ENCODE assay signal across 1 cellular context in the genomic region with DNA sequence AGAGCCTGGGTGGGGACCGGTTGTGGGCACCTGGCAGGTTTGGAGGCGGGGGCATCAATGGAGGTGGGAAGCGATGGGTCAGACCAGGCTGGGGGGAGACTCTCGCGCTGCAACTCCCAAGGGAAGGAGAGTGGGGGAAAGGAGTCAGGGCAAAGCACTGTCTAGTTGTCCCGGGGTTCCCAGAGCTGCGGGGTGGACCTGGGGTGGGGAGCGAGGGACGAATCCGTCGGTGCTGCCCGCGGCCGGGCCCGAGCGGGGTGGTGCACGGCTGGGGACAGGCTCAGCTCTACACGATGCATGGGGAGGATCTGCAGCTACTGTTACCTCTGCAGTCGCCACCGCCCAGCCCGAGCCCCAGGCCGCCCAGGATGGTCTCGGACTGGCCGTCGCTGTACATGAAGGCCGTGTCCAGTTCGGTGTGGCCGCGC.
TF ChIP-seq lines count a peak whose summit lies in the region.

No MANE protein-coding gene starts in this region.

TF ChIP-seq in SK-N-SH treated with all-trans-retinoic acid at 6 μM for 48 hours, 23 proteins besides CTCF, POLR2A, EP300 and RAD21 (continued from another document):
- TF ChIP-seq ZNF565 (CRISPR knock-in tag; conservative IDR thresholded peaks at IDR 0.05; ENCODE audit: low read depth) (no peak), ZFP3 (CRISPR knock-in tag; IDR thresholded peaks at IDR 0.05) (no peak), SNAI2 (CRISPR knock-in tag; IDR thresholded peaks at IDR 0.05) (no peak), TCF4 (CRISPR knock-in tag; IDR thresholded peaks at IDR 0.05; ENCODE audit: borderline replicate concordance) (no peak), PATZ1 (CRISPR knock-in tag; IDR thresholded peaks at IDR 0.05; ENCODE audit: borderline replicate concordance) (no peak), ZC3H10 (CRISPR knock-in tag; IDR thresholded peaks at IDR 0.05) (no peak)
- TF ChIP-seq, protein P1, sequence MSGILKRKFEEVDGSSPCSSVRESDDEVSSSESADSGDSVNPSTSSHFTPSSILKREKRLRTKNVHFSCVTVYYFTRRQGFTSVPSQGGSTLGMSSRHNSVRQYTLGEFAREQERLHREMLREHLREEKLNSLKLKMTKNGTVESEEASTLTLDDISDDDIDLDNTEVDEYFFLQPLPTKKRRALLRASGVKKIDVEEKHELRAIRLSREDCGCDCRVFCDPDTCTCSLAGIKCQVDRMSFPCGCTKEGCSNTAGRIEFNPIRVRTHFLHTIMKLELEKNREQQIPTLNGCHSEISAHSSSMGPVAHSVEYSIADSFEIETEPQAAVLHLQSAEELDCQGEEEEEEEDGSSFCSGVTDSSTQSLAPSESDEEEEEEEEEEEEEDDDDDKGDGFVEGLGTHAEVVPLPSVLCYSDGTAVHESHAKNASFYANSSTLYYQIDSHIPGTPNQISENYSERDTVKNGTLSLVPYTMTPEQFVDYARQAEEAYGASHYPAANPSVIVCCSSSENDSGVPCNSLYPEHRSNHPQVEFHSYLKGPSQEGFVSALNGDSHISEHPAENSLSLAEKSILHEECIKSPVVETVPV (CRISPR knock-in tag; IDR thresholded peaks at IDR 0.05): no peak
